Comparison of ENCODE assay signal across 1 cellular context in the genomic region with DNA sequence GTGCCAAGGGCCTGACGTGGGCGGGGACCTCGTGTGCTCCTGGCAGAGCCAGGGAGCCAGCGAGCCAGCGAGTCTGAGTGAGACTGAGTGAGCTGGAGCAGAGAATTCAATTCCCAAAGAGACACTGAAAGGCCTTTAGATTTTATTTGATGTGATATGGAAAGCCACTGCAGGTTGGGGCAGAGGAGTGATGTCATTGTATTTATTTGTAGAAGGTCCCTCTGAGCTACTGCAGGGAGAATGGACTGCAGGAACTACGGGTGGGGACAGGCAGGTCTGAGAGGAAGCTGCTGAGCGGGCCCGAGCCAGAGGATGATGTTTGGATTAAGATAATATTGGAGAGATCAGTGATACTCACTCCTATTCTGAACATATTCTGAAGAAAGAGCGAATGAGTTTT.
TF ChIP-seq lines count a peak whose summit lies in the region.

No MANE protein-coding gene starts in this region.

TF ChIP-seq in IMR-90, 13 proteins besides CTCF, POLR2A, EP300 and RAD21:
- TF ChIP-seq, protein P1, sequence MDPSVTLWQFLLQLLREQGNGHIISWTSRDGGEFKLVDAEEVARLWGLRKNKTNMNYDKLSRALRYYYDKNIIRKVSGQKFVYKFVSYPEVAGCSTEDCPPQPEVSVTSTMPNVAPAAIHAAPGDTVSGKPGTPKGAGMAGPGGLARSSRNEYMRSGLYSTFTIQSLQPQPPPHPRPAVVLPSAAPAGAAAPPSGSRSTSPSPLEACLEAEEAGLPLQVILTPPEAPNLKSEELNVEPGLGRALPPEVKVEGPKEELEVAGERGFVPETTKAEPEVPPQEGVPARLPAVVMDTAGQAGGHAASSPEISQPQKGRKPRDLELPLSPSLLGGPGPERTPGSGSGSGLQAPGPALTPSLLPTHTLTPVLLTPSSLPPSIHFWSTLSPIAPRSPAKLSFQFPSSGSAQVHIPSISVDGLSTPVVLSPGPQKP (IDR thresholded peaks at IDR 0.05; ENCODE audit: borderline replicate concordance, low read depth, low read length) = no peak
- no peak for TF ChIP-seq NFE2L2 (IDR thresholded peaks at IDR 0.05; ENCODE audit: low read depth, low read length)
- no peak for TF ChIP-seq BHLHE40 (IDR thresholded peaks at IDR 0.05; ENCODE audit: low read depth, low read length)
- no peak for TF ChIP-seq CHD1 (IDR thresholded peaks at IDR 0.05; ENCODE audit: low read depth, low read length)
- TF ChIP-seq, protein P2, sequence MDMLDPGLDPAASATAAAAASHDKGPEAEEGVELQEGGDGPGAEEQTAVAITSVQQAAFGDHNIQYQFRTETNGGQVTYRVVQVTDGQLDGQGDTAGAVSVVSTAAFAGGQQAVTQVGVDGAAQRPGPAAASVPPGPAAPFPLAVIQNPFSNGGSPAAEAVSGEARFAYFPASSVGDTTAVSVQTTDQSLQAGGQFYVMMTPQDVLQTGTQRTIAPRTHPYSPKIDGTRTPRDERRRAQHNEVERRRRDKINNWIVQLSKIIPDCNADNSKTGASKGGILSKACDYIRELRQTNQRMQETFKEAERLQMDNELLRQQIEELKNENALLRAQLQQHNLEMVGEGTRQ (IDR thresholded peaks at IDR 0.05; ENCODE audit: low read depth, low read length) = no peak
- TF ChIP-seq MXI1 (IDR thresholded peaks at IDR 0.05; ENCODE audit: borderline replicate concordance, low read depth, low read length) = no peak
- no peak for TF ChIP-seq MAZ (IDR thresholded peaks at IDR 0.05; ENCODE audit: borderline replicate concordance, low read depth, low read length)
- TF ChIP-seq RCOR1 (IDR thresholded peaks at IDR 0.05; ENCODE audit: insufficient replicate concordance, low read length) = no peak
- TF ChIP-seq SMC3 (IDR thresholded peaks at IDR 0.05; ENCODE audit: low read depth, low read length) = no peak
- TF ChIP-seq RFX5 (IDR thresholded peaks at IDR 0.05; ENCODE audit: low read depth, low read length) = no peak
- TF ChIP-seq CEBPB (IDR thresholded peaks at IDR 0.05; ENCODE audit: low read depth, low read length) = no peak
- TF ChIP-seq MAFK (IDR thresholded peaks at IDR 0.05; ENCODE audit: low read depth, low read length) = no peak
- no peak for TF ChIP-seq FOS (IDR thresholded peaks at IDR 0.05; ENCODE audit: low read depth, low read length)
